Comparison of ENCODE assay signal across 9 cellular contexts in the genomic region with DNA sequence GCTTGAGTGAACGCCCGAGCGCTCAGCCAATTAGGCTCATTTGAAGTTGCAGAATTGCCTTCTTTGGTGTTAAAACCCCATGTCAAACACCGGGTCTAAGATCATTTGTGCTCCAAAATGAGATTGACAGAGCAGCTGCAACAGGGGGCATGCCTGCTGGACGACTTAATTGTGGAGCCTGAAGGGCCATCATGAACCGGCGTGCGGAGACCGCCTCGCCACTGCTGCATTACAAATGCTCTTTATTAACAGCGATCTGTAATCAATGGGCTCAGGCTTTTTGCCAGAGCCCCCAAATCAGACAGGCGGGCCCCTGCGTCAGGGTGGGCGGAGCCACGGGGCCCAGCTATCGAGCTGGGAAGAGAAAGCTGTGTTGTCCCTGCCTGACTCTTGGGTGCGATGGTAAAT.
DNase-seq lines count a peak whose midpoint lies in the region; ATAC-seq and TF ChIP-seq lines count a peak whose summit lies in the region.
"Had no signal": no experiment of that assay in that cellular context is flagged by ENCODE, and none has a peak within 500 bp of the region (broad histone marks: within the 10 kb centered on the region; RNA-seq: fewer than 3 reads in every experiment).

No MANE protein-coding gene starts in this region.

- H3K9me3 ChIP-seq in iPS-15b (ENCODE audit: control insufficient read depth, insufficient read depth, low read length) (no peaks in the 10 kb centered on the region), skeletal muscle satellite cell (replicated peaks; ENCODE audit: low read length) (no peaks in the 10 kb centered on the region)

- ATAC-seq in WTC11, result peak; percentile 92
- ATAC-seq in HG02610 (IDR thresholded peaks at IDR 0.05; ENCODE audit: unreplicated experiment), result no peak

- H3K4me3 Mint-ChIP-seq in WTC11, result peak overlapping the region; percentile 73
- H3K4me3 Mint-ChIP-seq: dendritic cell treated with granulocyte-macrophage colony-stimulating factor and Interleukin-4, amounts not matched to agents 40 ng/mL and 50 ng/mL, for 4 days had no signal

- POLR2A ChIA-PET in WTC11 (lab: Charles Lee), result no interaction called here

- H3K36me3 ChIP-seq in iPS-15b (ENCODE audit: control insufficient read depth, insufficient read depth, low read length) (no peaks in the 10 kb centered on the region), skeletal muscle satellite cell (ENCODE audit: insufficient read depth, low read length) (no peaks in the 10 kb centered on the region)

- H3K27ac Mint-ChIP-seq in WTC11, result peak overlapping the region; percentile 35; the same call in 1 of the 2 replicates
- H3K27ac Mint-ChIP-seq: dendritic cell treated with granulocyte-macrophage colony-stimulating factor and Interleukin-4, amounts not matched to agents 40 ng/mL and 50 ng/mL, for 4 days had no signal

- no peak for TF ChIP-seq CTCF in WTC11 (IDR thresholded peaks at IDR 0.05)

- H3K4me2 ChIP-seq in skeletal muscle satellite cell (ENCODE audit: low read length), result peak overlapping the region; percentile 75

- H3K27me3 ChIP-seq in iPS-15b (ENCODE audit: control insufficient read depth, insufficient read depth, low read length) (no peaks in the 10 kb centered on the region), skeletal muscle satellite cell (ENCODE audit: control insufficient read depth, insufficient read depth, low read length) (no peaks in the 10 kb centered on the region)

- H3K9me3 Mint-ChIP-seq in WTC11, result no peaks in the 10 kb centered on the region
- H3K9me3 Mint-ChIP-seq: dendritic cell treated with granulocyte-macrophage colony-stimulating factor and Interleukin-4, amounts not matched to agents 40 ng/mL and 50 ng/mL, for 4 days had no signal

- H3K4me3 ChIP-seq in iPS-15b (ENCODE audit: low read depth, low read length) (peak overlapping the region; percentile 61), skeletal muscle satellite cell (ENCODE audit: low read length) (peak overlapping the region; percentile 49)

- peak; percentile 58 for DNase-seq in M059J (ENCODE audit: low read depth)
- DNase-seq in WTC11 (ENCODE audit: low spot score), result peak; percentile 59
- no peak for DNase-seq in NCI-H2107 (lab: John Stamatoyannopoulos, UW)
- no peak for DNase-seq in kidney tubule cell (ENCODE audit: low spot score)
- DNase-seq: midbrain had no signal

- H3K4me1 ChIP-seq in iPS-15b (ENCODE audit: control insufficient read depth, insufficient read depth, low read length), result peaks cover 8% of the 10 kb centered on the region
- H3K4me1 ChIP-seq in skeletal muscle satellite cell (ENCODE audit: control insufficient read depth, insufficient read depth, low read length), result peaks cover 18% of the 10 kb centered on the region

- CTCF ChIA-PET in WTC11 (lab: Charles Lee), result interaction anchor here (0.9 to 1.7 kb wide), 3 partner anchors 10 to 180 kb away, joined by 3 to 7 read pairs (median 4); no protein-coding TSS in a partner anchor

- no peaks in the 10 kb centered on the region for H3K27me3 Mint-ChIP-seq in WTC11 (ENCODE audit: low read depth)

- peak overlapping the region; percentile 19 for H3K9ac ChIP-seq in iPS-15b (ENCODE audit: low read depth, low read length)
- no peak overlapping the region for H3K9ac ChIP-seq in skeletal muscle satellite cell (ENCODE audit: low read depth, low read length)

- peaks cover 21% of the 10 kb centered on the region for H3K4me1 Mint-ChIP-seq in WTC11

- H3K36me3 Mint-ChIP-seq in WTC11, result no peaks in the 10 kb centered on the region

TF ChIP-seq in WTC11, 78 proteins besides CTCF, POLR2A, EP300 and RAD21 (continues in another document):
- TF ChIP-seq ZNF263 (CRISPR knock-in tag; IDR thresholded peaks at IDR 0.05; ENCODE audit: low read depth) (no peak), HMGA2 (CRISPR knock-in tag; IDR thresholded peaks at IDR 0.05) (no peak), SMAD4 (CRISPR knock-in tag; IDR thresholded peaks at IDR 0.05) (no peak), FOXP1 (CRISPR knock-in tag; IDR thresholded peaks at IDR 0.05; ENCODE audit: borderline replicate concordance) (no peak), IRF2 (CRISPR knock-in tag; IDR thresholded peaks at IDR 0.05; ENCODE audit: borderline replicate concordance, low read depth) (no peak), ZNF219 (CRISPR knock-in tag; IDR thresholded peaks at IDR 0.05; ENCODE audit: borderline replicate concordance) (no peak), NR2C2 (CRISPR knock-in tag; IDR thresholded peaks at IDR 0.05) (no peak), TEAD1 (CRISPR knock-in tag; IDR thresholded peaks at IDR 0.05) (no peak)
- TF ChIP-seq, protein P1, sequence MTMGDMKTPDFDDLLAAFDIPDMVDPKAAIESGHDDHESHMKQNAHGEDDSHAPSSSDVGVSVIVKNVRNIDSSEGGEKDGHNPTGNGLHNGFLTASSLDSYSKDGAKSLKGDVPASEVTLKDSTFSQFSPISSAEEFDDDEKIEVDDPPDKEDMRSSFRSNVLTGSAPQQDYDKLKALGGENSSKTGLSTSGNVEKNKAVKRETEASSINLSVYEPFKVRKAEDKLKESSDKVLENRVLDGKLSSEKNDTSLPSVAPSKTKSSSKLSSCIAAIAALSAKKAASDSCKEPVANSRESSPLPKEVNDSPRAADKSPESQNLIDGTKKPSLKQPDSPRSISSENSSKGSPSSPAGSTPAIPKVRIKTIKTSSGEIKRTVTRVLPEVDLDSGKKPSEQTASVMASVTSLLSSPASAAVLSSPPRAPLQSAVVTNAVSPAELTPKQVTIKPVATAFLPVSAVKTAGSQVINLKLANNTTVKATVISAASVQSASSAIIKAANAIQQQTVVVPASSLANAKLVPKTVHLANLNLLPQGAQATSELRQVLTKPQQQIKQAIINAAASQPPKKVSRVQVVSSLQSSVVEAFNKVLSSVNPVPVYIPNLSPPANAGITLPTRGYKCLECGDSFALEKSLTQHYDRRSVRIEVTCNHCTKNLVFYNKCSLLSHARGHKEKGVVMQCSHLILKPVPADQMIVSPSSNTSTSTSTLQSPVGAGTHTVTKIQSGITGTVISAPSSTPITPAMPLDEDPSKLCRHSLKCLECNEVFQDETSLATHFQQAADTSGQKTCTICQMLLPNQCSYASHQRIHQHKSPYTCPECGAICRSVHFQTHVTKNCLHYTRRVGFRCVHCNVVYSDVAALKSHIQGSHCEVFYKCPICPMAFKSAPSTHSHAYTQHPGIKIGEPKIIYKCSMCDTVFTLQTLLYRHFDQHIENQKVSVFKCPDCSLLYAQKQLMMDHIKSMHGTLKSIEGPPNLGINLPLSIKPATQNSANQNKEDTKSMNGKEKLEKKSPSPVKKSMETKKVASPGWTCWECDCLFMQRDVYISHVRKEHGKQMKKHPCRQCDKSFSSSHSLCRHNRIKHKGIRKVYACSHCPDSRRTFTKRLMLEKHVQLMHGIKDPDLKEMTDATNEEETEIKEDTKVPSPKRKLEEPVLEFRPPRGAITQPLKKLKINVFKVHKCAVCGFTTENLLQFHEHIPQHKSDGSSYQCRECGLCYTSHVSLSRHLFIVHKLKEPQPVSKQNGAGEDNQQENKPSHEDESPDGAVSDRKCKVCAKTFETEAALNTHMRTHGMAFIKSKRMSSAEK (CRISPR knock-in tag; IDR thresholded peaks at IDR 0.05; ENCODE audit: borderline replicate concordance), result no peak
- TF ChIP-seq, protein P2, sequence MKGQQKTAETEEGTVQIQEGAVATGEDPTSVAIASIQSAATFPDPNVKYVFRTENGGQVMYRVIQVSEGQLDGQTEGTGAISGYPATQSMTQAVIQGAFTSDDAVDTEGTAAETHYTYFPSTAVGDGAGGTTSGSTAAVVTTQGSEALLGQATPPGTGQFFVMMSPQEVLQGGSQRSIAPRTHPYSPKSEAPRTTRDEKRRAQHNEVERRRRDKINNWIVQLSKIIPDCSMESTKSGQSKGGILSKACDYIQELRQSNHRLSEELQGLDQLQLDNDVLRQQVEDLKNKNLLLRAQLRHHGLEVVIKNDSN (CRISPR knock-in tag; IDR thresholded peaks at IDR 0.05), result no peak
- TF ChIP-seq, protein P3, sequence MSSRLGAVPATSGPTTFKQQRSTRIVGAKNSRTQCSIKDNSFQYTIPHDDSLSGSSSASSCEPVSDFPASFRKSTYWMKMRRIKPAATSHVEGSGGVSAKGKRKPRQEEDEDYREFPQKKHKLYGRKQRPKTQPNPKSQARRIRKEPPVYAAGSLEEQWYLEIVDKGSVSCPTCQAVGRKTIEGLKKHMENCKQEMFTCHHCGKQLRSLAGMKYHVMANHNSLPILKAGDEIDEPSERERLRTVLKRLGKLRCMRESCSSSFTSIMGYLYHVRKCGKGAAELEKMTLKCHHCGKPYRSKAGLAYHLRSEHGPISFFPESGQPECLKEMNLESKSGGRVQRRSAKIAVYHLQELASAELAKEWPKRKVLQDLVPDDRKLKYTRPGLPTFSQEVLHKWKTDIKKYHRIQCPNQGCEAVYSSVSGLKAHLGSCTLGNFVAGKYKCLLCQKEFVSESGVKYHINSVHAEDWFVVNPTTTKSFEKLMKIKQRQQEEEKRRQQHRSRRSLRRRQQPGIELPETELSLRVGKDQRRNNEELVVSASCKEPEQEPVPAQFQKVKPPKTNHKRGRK (CRISPR knock-in tag; IDR thresholded peaks at IDR 0.05; ENCODE audit: borderline replicate concordance), result no peak
- TF ChIP-seq, protein P4, sequence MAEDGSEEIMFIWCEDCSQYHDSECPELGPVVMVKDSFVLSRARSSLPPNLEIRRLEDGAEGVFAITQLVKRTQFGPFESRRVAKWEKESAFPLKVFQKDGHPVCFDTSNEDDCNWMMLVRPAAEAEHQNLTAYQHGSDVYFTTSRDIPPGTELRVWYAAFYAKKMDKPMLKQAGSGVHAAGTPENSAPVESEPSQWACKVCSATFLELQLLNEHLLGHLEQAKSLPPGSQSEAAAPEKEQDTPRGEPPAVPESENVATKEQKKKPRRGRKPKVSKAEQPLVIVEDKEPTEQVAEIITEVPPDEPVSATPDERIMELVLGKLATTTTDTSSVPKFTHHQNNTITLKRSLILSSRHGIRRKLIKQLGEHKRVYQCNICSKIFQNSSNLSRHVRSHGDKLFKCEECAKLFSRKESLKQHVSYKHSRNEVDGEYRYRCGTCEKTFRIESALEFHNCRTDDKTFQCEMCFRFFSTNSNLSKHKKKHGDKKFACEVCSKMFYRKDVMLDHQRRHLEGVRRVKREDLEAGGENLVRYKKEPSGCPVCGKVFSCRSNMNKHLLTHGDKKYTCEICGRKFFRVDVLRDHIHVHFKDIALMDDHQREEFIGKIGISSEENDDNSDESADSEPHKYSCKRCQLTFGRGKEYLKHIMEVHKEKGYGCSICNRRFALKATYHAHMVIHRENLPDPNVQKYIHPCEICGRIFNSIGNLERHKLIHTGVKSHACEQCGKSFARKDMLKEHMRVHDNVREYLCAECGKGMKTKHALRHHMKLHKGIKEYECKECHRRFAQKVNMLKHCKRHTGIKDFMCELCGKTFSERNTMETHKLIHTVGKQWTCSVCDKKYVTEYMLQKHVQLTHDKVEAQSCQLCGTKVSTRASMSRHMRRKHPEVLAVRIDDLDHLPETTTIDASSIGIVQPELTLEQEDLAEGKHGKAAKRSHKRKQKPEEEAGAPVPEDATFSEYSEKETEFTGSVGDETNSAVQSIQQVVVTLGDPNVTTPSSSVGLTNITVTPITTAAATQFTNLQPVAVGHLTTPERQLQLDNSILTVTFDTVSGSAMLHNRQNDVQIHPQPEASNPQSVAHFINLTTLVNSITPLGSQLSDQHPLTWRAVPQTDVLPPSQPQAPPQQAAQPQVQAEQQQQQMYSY (CRISPR knock-in tag; IDR thresholded peaks at IDR 0.05), result no peak

Comparison
In these comparisons a context has a peak if more than half of its experiments do, and no peak if none do; other contexts are left out.
1. DNase-seq: peak in M059J (single experiment) and WTC11 (single experiment); none in NCI-H2107 (single experiment) and kidney tubule cell (single experiment).